16 cellular contexts compared by ENCODE assay signal in genomic region chr11:16853859-16854258, GRCh38.
DNase-seq lines count a peak whose midpoint lies in the region; ATAC-seq and TF ChIP-seq lines count a peak whose summit lies in the region.
"Had no signal": no experiment of that assay in that cellular context is flagged by ENCODE, and none has a peak within 500 bp of the region (broad histone marks: within the 10 kb centered on the region; RNA-seq: fewer than 3 reads in every experiment).

No MANE protein-coding gene starts in this region.

- intact Hi-C loops in cardiac septum (cut with DNase I) (loop anchor here (5.0 kb wide), 1 partner anchor 42 kb away; no protein-coding TSS in a partner anchor), right cardiac atrium (cut with DNase I) (no loop called here)

- H3K27me3 Mint-ChIP-seq in endodermal cell (ENCODE audit: insufficient read depth) (no peaks in the 10 kb centered on the region), glutamatergic neuron (ENCODE audit: unreplicated experiment) (peaks cover 2% of the 10 kb centered on the region)
- H3K27me3 Mint-ChIP-seq: B cell, IgD-negative memory B cell had no signal

- WGBS in endodermal cell (ENCODE audit: insufficient coverage in 1 of 2, insufficient read length in 1 of 2), 2 experiments = 20 to 65% methylated on average over 2 of the region's 2 CpGs
- 67% methylated on average over 2 of the region's 2 CpGs for WGBS in right cardiac atrium

- DNase-seq in cardiac muscle cell (ENCODE audit: low read depth in 1 of 2, low spot score in 1 of 2) (peak in 1 of 2 donors; percentile 76), cardiac septum (ENCODE audit: low spot score) (no peak), endodermal cell (no peak), right cardiac atrium (no peak), LoVo (ENCODE audit: low spot score) (no peak), NCI-H2196 treated with DMSO at 0.1 percent for 48 hours (lab: John Stamatoyannopoulos, UW; ENCODE audit: unreplicated experiment) (no peak), glutamatergic neuron (no peak)
- DNase-seq: DMS79, Karpas-422, NCI-H1694, NCI-H2081, NCI-H2171, NCI-H526, SHP77 had no signal

- peak; percentile 31 to 40 for ATAC-seq in right cardiac atrium

- H3K36me3 Mint-ChIP-seq in endodermal cell (ENCODE audit: low read depth) (peaks cover 9% of the 10 kb centered on the region), glutamatergic neuron (ENCODE audit: unreplicated experiment) (no peaks in the 10 kb centered on the region)
- H3K36me3 Mint-ChIP-seq: IgD-negative memory B cell had no signal

- H3K27ac ChIP-seq in cardiac muscle cell (peak overlapping the region; percentile 77), endodermal cell (ENCODE audit: low read depth, low read length) (no peak overlapping the region), right cardiac atrium (ENCODE audit: low read length) (peak overlapping the region; percentile 68)

- H3K4me3 Mint-ChIP-seq in endodermal cell (no peak overlapping the region), glutamatergic neuron (ENCODE audit: unreplicated experiment) (no peak overlapping the region)
- H3K4me3 Mint-ChIP-seq: B cell had no signal

- H3K4me1 Mint-ChIP-seq in endodermal cell (peaks cover 29% of the 10 kb centered on the region), glutamatergic neuron (ENCODE audit: low read depth, unreplicated experiment) (peaks cover 4% of the 10 kb centered on the region)
- H3K4me1 Mint-ChIP-seq: B cell, IgD-negative memory B cell had no signal

- TF ChIP-seq CTCF in cardiac muscle cell (IDR thresholded peaks at IDR 0.05; ENCODE audit: low read depth, low read length) (no peak), endodermal cell (conservative IDR thresholded peaks at IDR 0.05) (no peak), glutamatergic neuron (IDR thresholded peaks at IDR 0.05; ENCODE audit: partially characterized antibody, unreplicated experiment) (no peak)

- H3K4me1 ChIP-seq in cardiac muscle cell (ENCODE audit: low read depth) (peaks cover 62% of the 10 kb centered on the region), endodermal cell (ENCODE audit: control insufficient read depth, insufficient read depth, low read length) (peaks cover 40% of the 10 kb centered on the region), right cardiac atrium (ENCODE audit: control insufficient read depth, insufficient read depth, low read length) (peaks cover 3% of the 10 kb centered on the region)

- H3K27me3 ChIP-seq in cardiac muscle cell (no peaks in the 10 kb centered on the region), endodermal cell (ENCODE audit: control insufficient read depth, insufficient read depth, low read length, poor library complexity, severe bottlenecking) (no peaks in the 10 kb centered on the region), right cardiac atrium (ENCODE audit: control insufficient read depth, insufficient read depth) (no peaks in the 10 kb centered on the region)

- H3K4me3 ChIP-seq in cardiac muscle cell (no peak overlapping the region), endodermal cell (ENCODE audit: low read length) (peak overlapping the region; percentile 15), right cardiac atrium (ENCODE audit: low read length) (no peak overlapping the region)

- no peaks in the 10 kb centered on the region for H3K9me3 ChIP-seq in cardiac muscle cell (ENCODE audit: low read depth)
- H3K9me3 ChIP-seq in endodermal cell (ENCODE audit: control insufficient read depth, low read length) = no peaks in the 10 kb centered on the region
- H3K9me3 ChIP-seq in right cardiac atrium (ENCODE audit: control insufficient read depth, low read length) = no peaks in the 10 kb centered on the region

- H3K27ac Mint-ChIP-seq in endodermal cell = peak overlapping the region; percentile 0
- H3K27ac Mint-ChIP-seq in glutamatergic neuron (ENCODE audit: unreplicated experiment) = no peak overlapping the region
- H3K27ac Mint-ChIP-seq: B cell, IgD-negative memory B cell had no signal

- no peaks in the 10 kb centered on the region for H3K9me3 Mint-ChIP-seq in endodermal cell
- H3K9me3 Mint-ChIP-seq in glutamatergic neuron (ENCODE audit: unreplicated experiment) = peaks cover 3% of the 10 kb centered on the region
- H3K9me3 Mint-ChIP-seq: IgD-negative memory B cell had no signal

- peak overlapping the region; percentile 7 for H3K9ac ChIP-seq in endodermal cell (ENCODE audit: extremely low read depth, low read length, poor library complexity, severe bottlenecking)

- H3K36me3 ChIP-seq in cardiac muscle cell (peaks cover 20% of the 10 kb centered on the region), endodermal cell (ENCODE audit: control insufficient read depth, insufficient read depth, low read length) (peaks cover 41% of the 10 kb centered on the region)
